Comparison of ENCODE assay signal across 10 cellular contexts in the genomic region with DNA sequence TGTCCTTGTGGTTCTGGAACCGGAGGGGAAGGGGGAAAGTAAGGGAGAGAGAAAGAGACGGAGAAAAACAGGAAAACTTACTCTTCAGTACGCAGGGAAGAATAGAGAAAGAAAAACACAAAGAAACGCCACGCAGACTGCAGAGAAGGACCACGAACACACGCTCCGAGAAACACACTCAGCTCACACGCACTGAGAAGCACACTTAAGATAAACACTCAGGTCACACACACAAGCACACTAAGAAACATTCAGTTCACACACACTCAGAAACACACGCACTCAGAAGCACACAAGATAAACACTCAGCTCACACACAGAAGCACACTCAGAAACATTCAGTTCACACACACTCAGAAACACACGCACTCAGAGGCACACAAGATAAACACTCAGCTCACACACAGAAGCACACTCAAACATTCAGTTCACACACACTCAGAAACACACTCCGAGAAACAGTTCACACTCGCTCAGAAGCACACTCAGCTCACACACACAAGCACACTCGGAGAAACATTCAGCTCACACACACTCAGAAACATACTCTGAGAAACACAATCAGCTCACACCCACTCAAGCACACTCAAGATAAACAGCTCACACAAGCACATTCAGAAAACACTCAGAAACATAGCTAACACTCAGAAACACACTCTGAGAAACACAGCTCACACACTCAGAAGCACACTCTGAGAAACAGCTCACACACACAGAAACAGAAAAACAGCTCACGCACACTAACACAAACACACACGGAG. TPM values are rescaled to one million over a fixed set of nuclear protein-coding genes. Genes with fewer than 3 reads are reported as not detected.
DNase-seq lines count a peak whose midpoint lies in the region; ATAC-seq lines count a peak whose summit lies in the region.
"Had no signal": no experiment of that assay in that cellular context is flagged by ENCODE, and none has a peak within 500 bp of the region (broad histone marks: within the 10 kb centered on the region; RNA-seq: fewer than 3 reads in every experiment).

No MANE protein-coding gene starts in this region.

- H3K27me3 ChIP-seq in endocrine pancreas (ENCODE audit: control insufficient read depth, insufficient read depth, low read length): no peaks in the 10 kb centered on the region

- H3K9me3 ChIP-seq in endocrine pancreas (ENCODE audit: control insufficient read depth, low read length): no peaks in the 10 kb centered on the region

- no peaks in the 10 kb centered on the region for H3K4me1 ChIP-seq in endocrine pancreas (ENCODE audit: control insufficient read depth, insufficient read depth, low read length)

- H3K36me3 ChIP-seq in endocrine pancreas (ENCODE audit: control insufficient read depth, insufficient read depth, low read length): no peaks in the 10 kb centered on the region

- intact Hi-C loops in Right ventricle myocardium superior (cut with DNase I): no loop called here
- intact Hi-C loops in cardiac septum (cut with DNase I): no loop called here

- DNase-seq in Right ventricle myocardium superior (no peak), cardiac septum (ENCODE audit: low spot score) (no peak), midbrain (lab: John Stamatoyannopoulos, UW) (peak; percentile 41), SW 1271 (lab: John Stamatoyannopoulos, UW) (no peak)
- DNase-seq: CD4-positive, alpha-beta T cell; KG1 had no signal

- peak; percentile 23 for ATAC-seq in Right ventricle myocardium superior (ENCODE audit: poor library complexity)
- no peak for ATAC-seq in GM21619 (IDR thresholded peaks at IDR 0.05; ENCODE audit: unreplicated experiment)
- ATAC-seq in GM18870 (IDR thresholded peaks at IDR 0.05; ENCODE audit: unreplicated experiment): no peak
- no peak for ATAC-seq in HG02885 (IDR thresholded peaks at IDR 0.05; ENCODE audit: poor library complexity, unreplicated experiment)

- peak overlapping the region; percentile 44 for H3K4me3 ChIP-seq in endocrine pancreas (ENCODE audit: control insufficient read depth, insufficient read depth, low read length)

- H3K9ac ChIP-seq in endocrine pancreas (ENCODE audit: control insufficient read depth, insufficient read depth, low read length): peak overlapping the region; percentile 3

RNA-seq across cellular contexts. Expression of gene TMEM98, which starts 0.8 kb away (rescaled TPM):
- total RNA-seq in Right ventricle myocardium superior (10.0 TPM), cardiac septum (12.9 TPM)
- total RNA-seq: CD4-positive, alpha-beta T cell had no signal

RNA-seq across cellular contexts. Expression of gene MYO1D, which starts 51.8 kb away (rescaled TPM):
- total RNA-seq in Right ventricle myocardium superior: 3.8 TPM
- total RNA-seq in cardiac septum: 18.9 TPM
